ENCODE assay signal across 8 cellular contexts in the genomic region with DNA sequence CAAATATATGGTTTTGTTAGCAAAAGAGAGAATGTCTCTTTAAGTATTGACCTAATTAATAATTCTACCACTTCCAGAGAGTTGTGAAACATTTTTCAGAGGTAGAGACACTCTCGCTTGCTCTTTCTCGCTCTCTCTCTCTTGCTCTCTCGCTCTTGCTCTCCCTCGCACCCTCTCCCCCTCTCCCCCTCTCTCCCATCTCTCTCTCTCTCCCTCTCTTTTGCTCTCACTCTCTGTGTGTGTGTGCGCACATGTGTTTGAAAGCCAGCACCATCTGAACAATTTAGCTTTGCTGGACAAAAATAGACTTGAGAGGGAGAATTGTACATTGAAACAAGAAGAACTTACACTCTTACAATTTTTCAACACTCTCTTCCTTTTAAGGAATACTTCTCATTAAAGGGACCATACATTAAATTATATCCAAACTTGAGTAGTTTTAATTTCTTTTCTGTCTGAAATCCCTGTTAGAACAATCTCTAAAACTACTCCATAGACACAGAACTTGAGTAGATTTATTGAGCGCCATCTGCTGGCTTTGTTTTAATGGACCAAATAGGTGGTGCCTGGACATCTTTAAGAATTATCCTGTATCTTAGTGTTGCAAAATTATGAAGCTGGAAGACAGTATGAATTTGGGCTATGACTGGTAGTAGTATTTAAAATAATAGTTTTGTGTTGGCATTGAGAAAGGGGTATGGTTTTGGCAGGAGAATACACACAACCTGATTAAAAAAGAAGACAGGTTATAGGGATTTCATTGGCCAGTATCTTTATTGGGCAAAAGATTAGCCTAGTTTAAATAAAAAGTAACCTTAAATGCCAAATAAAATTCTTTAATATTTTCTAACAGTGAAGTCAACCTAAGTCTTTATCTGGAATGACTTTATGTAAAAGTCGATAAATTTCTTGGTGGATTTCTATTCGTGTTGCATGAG.
DNase-seq lines count a peak whose midpoint lies in the region; FAIRE-seq and TF ChIP-seq lines count a peak whose summit lies in the region.

No MANE protein-coding gene starts in this region.

- TF ChIP-seq CTCF in stomach (IDR thresholded peaks at IDR 0.05) = peak in 4 of 7 experiments; percentile 41 to 57 (median 42)

- H3K36me3 ChIP-seq in stomach = no peaks in the 10 kb centered on the region

- 74 to 80% (median 75%) methylated on average over 8 of the region's 8 CpGs for whole genome bisulfite sequencing in stomach, 5 donors

- peak overlapping the region in 2 of 5 donors; percentile 40 to 60 for H3K27ac ChIP-seq in stomach

- TF ChIP-seq POLR2A in stomach (IDR thresholded peaks at IDR 0.05) = no peak

- TF ChIP-seq EP300 in stomach (IDR thresholded peaks at IDR 0.05) = no peak

- peaks cover 0 to 36% (median 10%) of the 10 kb centered on the region in 4 donors for H3K4me1 ChIP-seq in stomach

- no peak overlapping the region for H3K4me3 ChIP-seq in stomach

- H3K9me3 ChIP-seq in stomach = no peaks in the 10 kb centered on the region

- peak; percentile 70 for DNase-seq in LHCN-M2 (ENCODE audit: low read depth)
- DNase-seq in T follicular helper cell (ENCODE audit: low read depth) = peak; percentile 7
- DNase-seq in lung microvascular endothelial cell (ENCODE audit: low read depth in 2 of 2) = peak; percentile 75 to 77
- DNase-seq in stomach = peak; percentile 45
- no peak for DNase-seq in GM19238 (ENCODE audit: insufficient read length, low spot score)
- no peak for DNase-seq in ecto neural progenitor cell (ENCODE audit: low spot score)

- FAIRE-seq in G401.6 (lab: Jason Lieb, UNC) (peak; percentile 96), colon (lab: Jason Lieb, UNC) (peak; percentile 38)

- intact Hi-C loops in stomach (cut with DNase I; ENCODE audit: low total_unique reads) = no loop called here

- no peaks in the 10 kb centered on the region for H3K27me3 ChIP-seq in stomach

Comparison
In these comparisons a context has a peak if more than half of its experiments do, and no peak if none do; other contexts are left out.
1. DNase-seq: peak in LHCN-M2 (single experiment), T follicular helper cell (single experiment), lung microvascular endothelial cell (2 of 2) and stomach (single experiment); none in GM19238 (single experiment) and ecto neural progenitor cell (single experiment).